Comparison of ENCODE assay signal across 21 cellular contexts in the genomic region with DNA sequence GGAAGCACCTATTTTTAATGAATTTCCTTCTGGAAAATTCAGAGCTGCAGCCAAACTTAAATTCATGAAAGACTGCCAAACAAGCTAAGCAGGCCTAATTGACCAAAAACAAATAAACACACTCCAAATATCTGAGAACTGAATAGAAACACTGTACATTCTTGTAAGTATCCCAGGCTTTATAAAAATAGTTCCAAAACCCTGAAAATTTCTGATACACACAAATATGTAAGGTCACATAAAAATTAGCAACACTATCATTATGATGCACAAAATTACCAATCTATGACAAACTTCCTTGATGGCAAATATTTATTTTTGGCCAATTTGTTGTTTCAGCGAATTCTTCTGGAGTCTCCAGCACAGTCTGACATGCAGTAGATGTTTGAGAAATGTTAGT.
DNase-seq lines count a peak whose midpoint lies in the region; ATAC-seq and TF ChIP-seq lines count a peak whose summit lies in the region.
"Had no signal": no experiment of that assay in that cellular context is flagged by ENCODE, and none has a peak within 500 bp of the region (broad histone marks: within the 10 kb centered on the region; RNA-seq: fewer than 3 reads in every experiment).

No MANE protein-coding gene starts in this region.

- ATAC-seq in sciatic nerve (peak; percentile 51), GM18861 (IDR thresholded peaks at IDR 0.05; ENCODE audit: unreplicated experiment) (no peak), GM18517 (IDR thresholded peaks at IDR 0.05; ENCODE audit: unreplicated experiment) (no peak)
- ATAC-seq: K562, SK-N-SH treated with all-trans-retinoic acid at 6 μM for 48 hours had no signal

- no peak for TF ChIP-seq CTCF in BJ (IDR thresholded peaks at IDR 0.05; ENCODE audit: insufficient read depth, low read depth, low read length)
- no peak for TF ChIP-seq CTCF in foreskin fibroblast (IDR thresholded peaks at IDR 0.05; ENCODE audit: low read depth, low read length)

- POLR2A ChIA-PET in BJ (lab: Charles Lee) = no interaction called here

- no peak overlapping the region for H3K9ac ChIP-seq in adipocyte (ENCODE audit: low read length)

- no peaks in the 10 kb centered on the region for H3K9me3 ChIP-seq in adipocyte (ENCODE audit: control insufficient read depth, low read length)
- H3K9me3 ChIP-seq: Peyer's patch had no signal

- peaks cover 14% of the 10 kb centered on the region for H3K4me1 ChIP-seq in adipocyte (ENCODE audit: control insufficient read depth, insufficient read depth, low read length)
- H3K4me1 ChIP-seq: Peyer's patch had no signal

- H3K4me3 ChIP-seq in BJ (ENCODE audit: low read depth, low read length) = no peak overlapping the region
- H3K4me3 ChIP-seq in adipocyte (ENCODE audit: low read length) = no peak overlapping the region
- H3K4me3 ChIP-seq in foreskin fibroblast (ENCODE audit: low read depth in 1 of 2, low read length in 2 of 2) = no peak overlapping the region
- H3K4me3 ChIP-seq: K562, Peyer's patch had no signal

- CTCF ChIA-PET in BJ (lab: Yijun Ruan, JAX) = no interaction called here

- intact Hi-C loops in sciatic nerve (cut with DNase I) = no loop called here

- H3K27me3 ChIP-seq in BJ (ENCODE audit: control insufficient read depth, insufficient read depth, low read length) (no peaks in the 10 kb centered on the region), adipocyte (replicated peaks; ENCODE audit: control insufficient read depth, insufficient read depth, low read length) (no peaks in the 10 kb centered on the region)
- H3K27me3 ChIP-seq: Peyer's patch had no signal

- DNase-seq in BJ (ENCODE audit: low read depth) (peak; percentile 45), adipocyte (ENCODE audit: low read depth) (peak; percentile 69), fibroblast of gingiva (ENCODE audit: low read depth) (peak; percentile 34), sciatic nerve (ENCODE audit: low spot score) (no peak), superior temporal gyrus (ENCODE audit: extremely low spot score) (no peak), foreskin fibroblast (no peak)
- DNase-seq: Calu3; CD4-positive, alpha-beta T cell; DMS79; GDM1; MV-4-11; NCI-H1417 treated with DMSO at 0.1 percent for 48 hours; NCI-H1930; NCI-H2171 treated with DMSO at 0.1 percent for 48 hours; NCI-H82; Peyer's patch; Right ventricle myocardium superior had no signal

- H3K36me3 ChIP-seq in BJ (ENCODE audit: control insufficient read depth, insufficient read depth, low read length) (no peaks in the 10 kb centered on the region), adipocyte (ENCODE audit: control insufficient read depth, insufficient read depth, low read length, severe bottlenecking) (no peaks in the 10 kb centered on the region)
- H3K36me3 ChIP-seq: Peyer's patch had no signal

Comparison
In these comparisons a context has a peak if more than half of its experiments do, and no peak if none do; other contexts are left out.
1. DNase-seq: peak in BJ (single experiment), adipocyte (single experiment) and fibroblast of gingiva (single experiment); none in sciatic nerve (single experiment), superior temporal gyrus (single experiment) and foreskin fibroblast (0 of 2).